28 cellular contexts compared by ENCODE assay signal in genomic region chr18:12689256-12689655, GRCh38.
"Had no signal": no experiment of that assay in that cellular context is flagged by ENCODE, and none has a peak within 500 bp of the region (broad histone marks: within the 10 kb centered on the region; RNA-seq: fewer than 3 reads in every experiment).

No MANE protein-coding gene starts in this region.

- H3K27me3 Mint-ChIP-seq: naive B cell; progenitor cell of endocrine pancreas; stimulated activated memory B cell treated with anti-CD40 and anti-IgM and Interleukin-4, amounts not matched to agents 10 μg/mL and 1 μg/mL and 100 μg/mL, for 72 hours; stimulated activated naive CD8-positive, alpha-beta T cell treated with anti-CD3 and anti-CD28 coated beads, Interleukin-15, amount 100 ng/mL, for 72 hours; type B pancreatic cell had no signal

- H3K36me3 Mint-ChIP-seq: natural killer cell had no signal

- H3K27me3 ChIP-seq: left lung, right atrium auricular region, right lobe of liver, tibial nerve, uterus had no signal

- H3K4me2 ChIP-seq: smooth muscle cell had no signal

- H3K36me3 ChIP-seq: uterus had no signal

- H3K9me3 ChIP-seq: left lung, lower lobe of right lung, right atrium auricular region, right lobe of liver, tibial nerve, uterus had no signal

- H3K27ac Mint-ChIP-seq: immature natural killer cell; naive B cell; natural killer cell; nephron progenitor cell; progenitor cell of endocrine pancreas; stimulated activated memory B cell treated with anti-CD40 and anti-IgM and Interleukin-4, amounts not matched to agents 10 μg/mL and 1 μg/mL and 100 μg/mL, for 72 hours; stimulated activated naive CD8-positive, alpha-beta T cell treated with anti-CD3 and anti-CD28 coated beads, Interleukin-15, amount 100 ng/mL, for 72 hours; type B pancreatic cell had no signal

- FAIRE-seq: islet of Langerhans, kidney had no signal

- H3K4me3 Mint-ChIP-seq: immature natural killer cell; naive B cell; natural killer cell; nephron progenitor cell; stimulated activated memory B cell treated with anti-CD40 and anti-IgM and Interleukin-4, amounts not matched to agents 10 μg/mL and 1 μg/mL and 100 μg/mL, for 72 hours; stimulated activated naive CD8-positive, alpha-beta T cell treated with anti-CD3 and anti-CD28 coated beads, Interleukin-15, amount 100 ng/mL, for 72 hours; type B pancreatic cell had no signal

- H3K9me3 Mint-ChIP-seq: immature natural killer cell; naive B cell; natural killer cell; nephron progenitor cell; stimulated activated memory B cell treated with anti-CD40 and anti-IgM and Interleukin-4, amounts not matched to agents 10 μg/mL and 1 μg/mL and 100 μg/mL, for 72 hours; stimulated activated naive CD8-positive, alpha-beta T cell treated with anti-CD3 and anti-CD28 coated beads, Interleukin-15, amount 100 ng/mL, for 72 hours; type B pancreatic cell had no signal

- H3K27ac ChIP-seq: left lung, lower lobe of right lung, right atrium auricular region, right lobe of liver, tibial nerve, uterus had no signal

- DNase-seq: hypothalamus; immature natural killer cell; kidney; left colon; left lung; lower lobe of right lung; mammary epithelial cell; mesenchymal stem cell; naive B cell; natural killer cell; nephron progenitor cell; nucleus accumbens; right lobe of liver; stimulated activated CD4-positive, alpha-beta T cell treated with anti-CD3 and anti-CD28 coated beads, Interleukin-1b, Interleukin-23, amount 100 ng/mL, for 48 hours; stimulated activated CD4-positive, alpha-beta T cell treated with anti-CD3 and anti-CD28 coated beads, Interleukin-2, amount 100 ng/mL, for 48 hours; stimulated activated CD4-positive, alpha-beta T cell treated with anti-CD3 and anti-CD28 coated beads, Interleukin-4, amount 100 ng/mL, for 4 hours; stimulated activated CD8-positive, alpha-beta memory T cell treated with anti-CD3 and anti-CD28 coated beads, Interleukin-4, amount 100 ng/mL, for 48 hours; stimulated activated naive CD4-positive, alpha-beta T cell treated with Interleukin-2 at 50 U/mL for 16 hours; stimulated activated naive CD8-positive, alpha-beta T cell treated with anti-CD3 and anti-CD28 coated beads, Interleukin-15, amount 100 ng/mL, for 72 hours; substantia nigra; uterus had no signal

- H3K4me3 ChIP-seq: left lung, lower lobe of right lung, right atrium auricular region, right lobe of liver, smooth muscle cell, tibial nerve, uterus had no signal

- ATAC-seq: left colon; left lung; lower lobe of right lung; natural killer cell; stimulated activated memory B cell treated with anti-CD40 and anti-IgM and Interleukin-4, amounts not matched to agents 10 μg/mL and 1 μg/mL and 100 μg/mL, for 72 hours; stimulated activated naive CD8-positive, alpha-beta T cell treated with anti-CD3 and anti-CD28 coated beads, Interleukin-15, amount 100 ng/mL, for 72 hours had no signal

- H3K4me1 ChIP-seq: left lung, lower lobe of right lung, right atrium auricular region, tibial nerve, uterus had no signal

- H3K4me1 Mint-ChIP-seq: immature natural killer cell, natural killer cell, nephron progenitor cell had no signal
